ENCODE assay signal across 14 cellular contexts in the genomic region with DNA sequence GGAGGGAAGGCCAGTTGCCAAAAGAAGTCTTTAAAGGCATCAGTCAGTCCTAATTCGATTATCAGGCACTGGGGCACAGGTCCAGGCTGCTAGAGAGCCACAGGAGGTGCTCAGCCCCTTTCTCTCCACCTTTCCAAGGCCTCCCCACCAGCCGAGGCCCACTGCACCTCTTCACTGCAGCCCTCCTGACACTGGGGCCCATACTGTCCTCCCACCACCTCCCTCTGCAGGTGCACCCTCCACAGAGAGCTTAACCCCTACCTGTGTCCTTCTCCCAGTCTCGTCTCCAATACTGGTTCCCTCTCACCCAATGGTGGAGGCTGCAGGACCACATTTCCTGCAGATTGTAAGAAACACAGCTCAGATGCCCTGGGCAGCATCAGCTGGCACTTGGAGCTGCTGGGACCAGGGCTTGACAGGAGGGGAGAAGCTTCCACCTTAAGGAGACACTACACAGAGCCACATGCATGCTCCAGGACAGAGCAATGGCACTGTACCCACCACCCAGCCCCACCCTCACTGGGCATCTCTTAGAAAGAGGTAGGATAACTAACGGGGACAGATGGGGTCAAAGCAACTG.
A peak's percentile ranks its signal among the peaks of the same experiment; 100 is the strongest.
DNase-seq lines count a peak whose midpoint lies in the region; ATAC-seq and TF ChIP-seq lines count a peak whose summit lies in the region.
"Had no signal": no experiment of that assay in that cellular context is flagged by ENCODE, and none has a peak within 500 bp of the region (broad histone marks: within the 10 kb centered on the region; RNA-seq: fewer than 3 reads in every experiment).

No MANE protein-coding gene starts in this region.

- no peak overlapping the region for H2BK120ac ChIP-seq in neuronal stem cell (ENCODE audit: low read depth, low read length)

- H3K4me1 Mint-ChIP-seq in activated CD8-positive, alpha-beta memory T cell treated with anti-CD3 and anti-CD28 coated beads, Interleukin-2, amount 10 ng/mL, durations not matched to agents 7 days and 5 days: no peaks in the 10 kb centered on the region
- H3K4me1 Mint-ChIP-seq: CD14-positive monocyte had no signal

- no peak overlapping the region for H2AFZ ChIP-seq in neuronal stem cell (ENCODE audit: low read length)

- H3K27ac ChIP-seq in coronary artery: no peak overlapping the region
- no peak overlapping the region for H3K27ac ChIP-seq in neuronal stem cell (replicated peaks; ENCODE audit: low read length)
- H3K27ac ChIP-seq: 22Rv1 had no signal

- no peak overlapping the region for H2BK12ac ChIP-seq in neuronal stem cell (ENCODE audit: low read length)

- no peak overlapping the region for H4K91ac ChIP-seq in neuronal stem cell (ENCODE audit: low read depth, low read length, poor library complexity)

- peaks cover 20% of the 10 kb centered on the region for H3K27me3 Mint-ChIP-seq in activated CD8-positive, alpha-beta memory T cell treated with anti-CD3 and anti-CD28 coated beads, Interleukin-2, amount 10 ng/mL, durations not matched to agents 7 days and 5 days

- CTCF ChIA-PET in activated CD8-positive, alpha-beta memory T cell treated with anti-CD3 and anti-CD28 coated beads, Interleukin-2, amount 10 ng/mL, durations not matched to agents 7 days and 5 days (lab: Charles Lee): no interaction called here

- peak; percentile 58 for DNase-seq in NCI-H82 (lab: John Stamatoyannopoulos, UW)
- DNase-seq in NCI-H82 treated with DMSO at 0.1 percent for 48 hours (lab: John Stamatoyannopoulos, UW; ENCODE audit: unreplicated experiment): no peak
- DNase-seq in coronary artery (ENCODE audit: low spot score): peak; percentile 56
- no peak for DNase-seq in neuronal stem cell (ENCODE audit: low spot score)
- no peak for DNase-seq in iPS-NIHi7 (ENCODE audit: extremely low spot score)
- no peak for DNase-seq in activated CD8-positive, alpha-beta memory T cell treated with anti-CD3 and anti-CD28 coated beads, Interleukin-2, amount 10 ng/mL, durations not matched to agents 7 days and 5 days
- DNase-seq: CD8-positive, alpha-beta T cell; COR-L47; DND-41; GF-D8 had no signal

- no peaks in the 10 kb centered on the region for H3K36me3 Mint-ChIP-seq in activated CD8-positive, alpha-beta memory T cell treated with anti-CD3 and anti-CD28 coated beads, Interleukin-2, amount 10 ng/mL, durations not matched to agents 7 days and 5 days
- H3K36me3 Mint-ChIP-seq: CD14-positive monocyte; CD8-positive, alpha-beta T cell had no signal

- H3K9me3 ChIP-seq in neuronal stem cell (replicated peaks in 1 of 2; ENCODE audit: control insufficient read depth in 2 of 2, insufficient read depth in 1 of 2, low read depth in 1 of 2, low read length in 2 of 2): no peaks in the 10 kb centered on the region

- H3K4me3 Mint-ChIP-seq in activated CD8-positive, alpha-beta memory T cell treated with anti-CD3 and anti-CD28 coated beads, Interleukin-2, amount 10 ng/mL, durations not matched to agents 7 days and 5 days: no peak overlapping the region
- H3K4me3 Mint-ChIP-seq: CD14-positive monocyte; CD8-positive, alpha-beta T cell had no signal

- no peak overlapping the region for H3K27ac Mint-ChIP-seq in activated CD8-positive, alpha-beta memory T cell treated with anti-CD3 and anti-CD28 coated beads, Interleukin-2, amount 10 ng/mL, durations not matched to agents 7 days and 5 days
- H3K27ac Mint-ChIP-seq: CD14-positive monocyte; CD8-positive, alpha-beta T cell had no signal

- ATAC-seq in HG03342 (IDR thresholded peaks at IDR 0.05; ENCODE audit: unreplicated experiment): no peak
- ATAC-seq in activated CD8-positive, alpha-beta memory T cell treated with anti-CD3 and anti-CD28 coated beads, Interleukin-2, amount 10 ng/mL, durations not matched to agents 7 days and 5 days: no peak
- ATAC-seq: CD8-positive, alpha-beta T cell; HCT116 had no signal

- no peak overlapping the region for H3K14ac ChIP-seq in neuronal stem cell (ENCODE audit: low read length)

- H2BK5ac ChIP-seq in neuronal stem cell (ENCODE audit: low read length): peak overlapping the region; percentile 54

- H3K4me3 ChIP-seq in coronary artery (no peak overlapping the region), neuronal stem cell (ENCODE audit: low read length in 2 of 2) (peak overlapping the region in 1 of 2 donors; percentile 34)

- no peak for TF ChIP-seq CTCF in coronary artery (IDR thresholded peaks at IDR 0.05)

- H3K9me3 Mint-ChIP-seq in activated CD8-positive, alpha-beta memory T cell treated with anti-CD3 and anti-CD28 coated beads, Interleukin-2, amount 10 ng/mL, durations not matched to agents 7 days and 5 days (ENCODE audit: low read depth): no peaks in the 10 kb centered on the region
- H3K9me3 Mint-ChIP-seq: CD14-positive monocyte; CD8-positive, alpha-beta T cell had no signal

- no peak overlapping the region for H4K8ac ChIP-seq in neuronal stem cell (ENCODE audit: low read depth, low read length)

- no peak overlapping the region for H3K4me2 ChIP-seq in neuronal stem cell (ENCODE audit: insufficient read depth, low read length, poor library complexity, severe bottlenecking)

- peak overlapping the region; percentile 13 for H3K18ac ChIP-seq in neuronal stem cell (ENCODE audit: low read length)

- H2AK5ac ChIP-seq in neuronal stem cell (ENCODE audit: low read depth, low read length): peak overlapping the region; percentile 38

- no peaks in the 10 kb centered on the region for H3K36me3 ChIP-seq in neuronal stem cell (replicated peaks in 1 of 2; ENCODE audit: control insufficient read depth in 2 of 2, insufficient read depth in 2 of 2, low read length in 2 of 2)

- H3K9ac ChIP-seq in neuronal stem cell (ENCODE audit: low read depth, low read length, poor library complexity): no peak overlapping the region

- no CpG with 5 or more reads among the region's 4 CpGs for WGBS in neuronal stem cell (ENCODE audit: extremely low coverage in 2 of 2, insufficient read length in 2 of 2, insufficient replicate concordance in 1 of 2), 2 donors

- no peak overlapping the region for H3K23ac ChIP-seq in neuronal stem cell (ENCODE audit: low read depth, low read length, poor library complexity)

- H3K4me1 ChIP-seq in neuronal stem cell (ENCODE audit: control insufficient read depth in 2 of 2, insufficient read depth in 1 of 2, low read depth in 1 of 2, low read length in 2 of 2): peaks cover 15 to 27% of the 10 kb centered on the region in 2 donors

- H3K27me3 ChIP-seq in neuronal stem cell (ENCODE audit: control insufficient read depth in 3 of 3, insufficient read depth in 3 of 3, low read depth in 1 of 3, low read length in 3 of 3): peaks cover 0 to 22% (median 0%) of the 10 kb centered on the region in 3 experiments

- H3K4ac ChIP-seq in neuronal stem cell (ENCODE audit: low read length): no peak overlapping the region

- peak overlapping the region; percentile 62 for H2BK15ac ChIP-seq in neuronal stem cell (ENCODE audit: low read length)

- H3K79me1 ChIP-seq in neuronal stem cell (ENCODE audit: low read depth, low read length): no peaks in the 10 kb centered on the region

Comparison
In these comparisons a context has a peak if more than half of its experiments do, and no peak if none do; other contexts are left out.
1. DNase-seq: peak in NCI-H82 (single experiment) and coronary artery (single experiment); none in NCI-H82 treated with DMSO at 0.1 percent for 48 hours (single experiment), neuronal stem cell (single experiment), iPS-NIHi7 (single experiment) and activated CD8-positive, alpha-beta memory T cell treated with anti-CD3 and anti-CD28 coated beads, Interleukin-2, amount 10 ng/mL, durations not matched to agents 7 days and 5 days (single experiment).